ENCODE assay signal across 8 cellular contexts in the genomic region with DNA sequence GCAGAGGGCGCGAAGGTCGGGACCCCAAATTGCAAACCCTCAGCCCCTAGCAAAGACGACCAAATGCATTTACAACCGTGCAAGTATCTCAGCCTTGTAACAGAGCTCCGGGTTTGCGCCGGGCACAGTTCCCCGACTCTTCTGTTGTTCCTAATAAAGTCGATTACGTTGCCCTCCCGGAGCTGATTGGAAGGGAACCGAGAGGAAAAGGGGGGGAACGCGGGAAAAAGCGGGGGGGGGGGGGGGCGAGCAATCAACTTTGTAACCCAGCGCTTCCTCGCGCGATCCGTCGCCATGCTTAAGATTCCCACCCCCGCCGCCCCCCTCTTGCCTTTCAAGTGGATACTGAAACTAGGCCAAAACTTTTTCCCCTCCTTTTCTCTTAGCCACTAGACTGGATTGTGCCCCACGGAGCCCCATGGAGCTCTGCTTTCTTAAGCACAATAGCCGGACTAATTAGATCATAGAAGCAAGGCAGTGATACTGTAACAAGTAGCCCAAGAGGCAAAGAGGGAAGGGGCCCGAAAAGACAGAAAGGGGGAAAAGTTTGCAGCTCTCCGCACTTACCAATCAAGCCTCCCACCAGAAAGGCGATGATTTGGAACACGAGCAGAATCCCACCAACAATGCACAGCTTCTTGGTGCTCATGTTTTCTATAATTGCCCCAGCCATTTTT. TPM values are rescaled to one million over a fixed set of nuclear protein-coding genes. Genes with fewer than 3 reads are reported as not detected.
DNase-seq lines count a peak whose midpoint lies in the region; ATAC-seq and TF ChIP-seq lines count a peak whose summit lies in the region.

No MANE protein-coding gene starts in this region.

- no peaks in the 10 kb centered on the region for H3K9me3 ChIP-seq in SK-N-SH

- TF ChIP-seq CTCF in SK-N-SH (IDR thresholded peaks at IDR 0.05) (no peak), fibroblast of the aortic adventitia (IDR thresholded peaks at IDR 0.05; ENCODE audit: insufficient read depth, low read length) (no peak)

- H3K27ac Mint-ChIP-seq in activated T-cell treated with anti-CD3 and anti-CD28 coated beads, Interleukin-2, amount 50 U/mL, for 24 hours, result no peak overlapping the region
- no peak overlapping the region for H3K27ac Mint-ChIP-seq in naive thymus-derived CD8-positive, alpha-beta T cell
- no peak overlapping the region for H3K27ac Mint-ChIP-seq in effector memory CD8-positive, alpha-beta T cell

- peak overlapping the region; percentile 69 to 74 for H3K27ac ChIP-seq in SK-N-SH (ENCODE audit: low read depth in 2 of 2, low read length in 1 of 2)

- H3K79me2 ChIP-seq in SK-N-SH (ENCODE audit: insufficient read depth), result peaks cover 49% of the 10 kb centered on the region

- H3K27me3 Mint-ChIP-seq in activated T-cell treated with anti-CD3 and anti-CD28 coated beads, Interleukin-2, amount 50 U/mL, for 24 hours, result peaks cover 65% of the 10 kb centered on the region
- H3K27me3 Mint-ChIP-seq in naive thymus-derived CD8-positive, alpha-beta T cell, result peaks cover 29 to 66% (median 58%) of the 10 kb centered on the region in 5 donors
- peaks cover 44 to 54% of the 10 kb centered on the region in 2 donors for H3K27me3 Mint-ChIP-seq in effector memory CD8-positive, alpha-beta T cell

- no peaks in the 10 kb centered on the region for H3K36me3 Mint-ChIP-seq in activated T-cell treated with anti-CD3 and anti-CD28 coated beads, Interleukin-2, amount 50 U/mL, for 24 hours (ENCODE audit: low read depth)
- H3K36me3 Mint-ChIP-seq in naive thymus-derived CD8-positive, alpha-beta T cell, result peaks cover 0 to 6% (median 5%) of the 10 kb centered on the region in 3 donors
- no peaks in the 10 kb centered on the region for H3K36me3 Mint-ChIP-seq in effector memory CD8-positive, alpha-beta T cell (ENCODE audit: insufficient read depth)

- no peak for DNase-seq in activated T-cell treated with anti-CD3 and anti-CD28 coated beads, Interleukin-2, amount 50 U/mL, for 24 hours
- DNase-seq in activated T-cell treated with anti-CD3 and anti-CD28 coated beads, Interleukin-2, amount 50 U/mL, for 1 hour, result no peak
- peak; percentile 73 for DNase-seq in SK-N-SH
- peak; percentile 80 for DNase-seq in fibroblast of the aortic adventitia (ENCODE audit: low read depth)
- no peak for DNase-seq in naive thymus-derived CD8-positive, alpha-beta T cell
- DNase-seq in effector memory CD8-positive, alpha-beta T cell, result no peak
- DNase-seq in OCI-M2 (lab: John Stamatoyannopoulos, UW; ENCODE audit: unreplicated experiment), result no peak

- peak overlapping the region; percentile 87 to 89 for H3K4me3 ChIP-seq in SK-N-SH (ENCODE audit: low read depth in 2 of 2, low read length in 1 of 2)
- H3K4me3 ChIP-seq in fibroblast of the aortic adventitia (ENCODE audit: low read depth, low read length), result peak overlapping the region; percentile 97

- peak overlapping the region; percentile 97 for H2AFZ ChIP-seq in SK-N-SH (ENCODE audit: low read depth)

- peaks cover 12% of the 10 kb centered on the region; the same call in 1 of the 2 replicates for H4K20me1 ChIP-seq in SK-N-SH (ENCODE audit: insufficient read depth)

- H3K27me3 ChIP-seq in SK-N-SH (ENCODE audit: insufficient read depth), result no peaks in the 10 kb centered on the region

- 1% methylated on average over 28 of the region's 31 CpGs for WGBS in SK-N-SH (ENCODE audit: low lambda C conversion rate)

- peaks cover 12 to 19% of the 10 kb centered on the region in 2 experiments; a peak in 3 of 4 replicates for H3K4me1 ChIP-seq in SK-N-SH (ENCODE audit: control insufficient read depth in 1 of 2, insufficient read depth in 2 of 2, low read depth in 1 of 2, low read length in 1 of 2)

- no peaks in the 10 kb centered on the region for H3K9me2 ChIP-seq in SK-N-SH

- H3F3A ChIP-seq in SK-N-SH (replicated peaks; ENCODE audit: insufficient read depth), result peaks cover 14% of the 10 kb centered on the region

- ATAC-seq in naive thymus-derived CD8-positive, alpha-beta T cell, result no peak
- no peak for ATAC-seq in GM19397 (IDR thresholded peaks at IDR 0.05; ENCODE audit: unreplicated experiment)
- no peak for ATAC-seq in effector memory CD8-positive, alpha-beta T cell (replicated peaks)

- H3K4me1 Mint-ChIP-seq in activated T-cell treated with anti-CD3 and anti-CD28 coated beads, Interleukin-2, amount 50 U/mL, for 24 hours (ENCODE audit: low read depth), result peaks cover 16% of the 10 kb centered on the region
- peaks cover 3 to 22% (median 21%) of the 10 kb centered on the region in 4 donors for H3K4me1 Mint-ChIP-seq in naive thymus-derived CD8-positive, alpha-beta T cell
- H3K4me1 Mint-ChIP-seq in effector memory CD8-positive, alpha-beta T cell (ENCODE audit: low read depth in 2 of 2), result peaks cover 0 to 3% of the 10 kb centered on the region in 2 donors

- POLR2A ChIA-PET in SK-N-SH (lab: Yijun Ruan, JAX), result no interaction called here
- POLR2A ChIA-PET in naive thymus-derived CD8-positive, alpha-beta T cell (lab: Charles Lee), result no interaction called here

- peak overlapping the region; percentile 94 for H3K9ac ChIP-seq in SK-N-SH

- H3K9me3 Mint-ChIP-seq in activated T-cell treated with anti-CD3 and anti-CD28 coated beads, Interleukin-2, amount 50 U/mL, for 24 hours, result no peaks in the 10 kb centered on the region
- H3K9me3 Mint-ChIP-seq in naive thymus-derived CD8-positive, alpha-beta T cell, result peaks cover 0 to 5% (median 0%) of the 10 kb centered on the region in 9 donors
- H3K9me3 Mint-ChIP-seq in effector memory CD8-positive, alpha-beta T cell, result peaks cover 3 to 6% of the 10 kb centered on the region in 2 donors

- peaks cover 0 to 8% of the 10 kb centered on the region in 2 experiments for H3K36me3 ChIP-seq in SK-N-SH (replicated peaks in 1 of 2; ENCODE audit: control insufficient read depth in 1 of 2, insufficient read depth in 2 of 2, low read length in 1 of 2)

- peak overlapping the region; percentile 15 for H3K4me3 Mint-ChIP-seq in activated T-cell treated with anti-CD3 and anti-CD28 coated beads, Interleukin-2, amount 50 U/mL, for 24 hours
- H3K4me3 Mint-ChIP-seq in naive thymus-derived CD8-positive, alpha-beta T cell, result peak overlapping the region in 9 of 10 donors; percentile 20 to 81 (median 68)
- H3K4me3 Mint-ChIP-seq in effector memory CD8-positive, alpha-beta T cell, result no peak overlapping the region

- no peak for TF ChIP-seq EP300 in SK-N-SH (IDR thresholded peaks at IDR 0.05; ENCODE audit: borderline replicate concordance in 1 of 2, low read depth in 1 of 2, low read length in 1 of 2)

- CTCF ChIA-PET in SK-N-SH (lab: Yijun Ruan, JAX), result interaction anchor here (0.8 to 2.9 kb wide), 11 partner anchors 10 to 378 kb away, joined by 3 to 13 read pairs (median 4); no protein-coding TSS in a partner anchor

- H3K4me2 ChIP-seq in SK-N-SH, result peak overlapping the region; percentile 94

- TF ChIP-seq RAD21 in SK-N-SH (IDR thresholded peaks at IDR 0.05; ENCODE audit: low read length), result no peak

TF ChIP-seq in SK-N-SH, 30 proteins besides CTCF, POLR2A, EP300 and RAD21:
- TF ChIP-seq CHD2 (IDR thresholded peaks at IDR 0.05; ENCODE audit: low read length, partially characterized antibody), result peak; percentile 41
- TF ChIP-seq GABPA (IDR thresholded peaks at IDR 0.05; ENCODE audit: low read depth), result no peak
- TF ChIP-seq, protein P1, sequence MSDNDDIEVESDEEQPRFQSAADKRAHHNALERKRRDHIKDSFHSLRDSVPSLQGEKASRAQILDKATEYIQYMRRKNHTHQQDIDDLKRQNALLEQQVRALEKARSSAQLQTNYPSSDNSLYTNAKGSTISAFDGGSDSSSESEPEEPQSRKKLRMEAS (IDR thresholded peaks at IDR 0.05; ENCODE audit: low read depth), result peak; percentile 69
- TF ChIP-seq, protein P2, sequence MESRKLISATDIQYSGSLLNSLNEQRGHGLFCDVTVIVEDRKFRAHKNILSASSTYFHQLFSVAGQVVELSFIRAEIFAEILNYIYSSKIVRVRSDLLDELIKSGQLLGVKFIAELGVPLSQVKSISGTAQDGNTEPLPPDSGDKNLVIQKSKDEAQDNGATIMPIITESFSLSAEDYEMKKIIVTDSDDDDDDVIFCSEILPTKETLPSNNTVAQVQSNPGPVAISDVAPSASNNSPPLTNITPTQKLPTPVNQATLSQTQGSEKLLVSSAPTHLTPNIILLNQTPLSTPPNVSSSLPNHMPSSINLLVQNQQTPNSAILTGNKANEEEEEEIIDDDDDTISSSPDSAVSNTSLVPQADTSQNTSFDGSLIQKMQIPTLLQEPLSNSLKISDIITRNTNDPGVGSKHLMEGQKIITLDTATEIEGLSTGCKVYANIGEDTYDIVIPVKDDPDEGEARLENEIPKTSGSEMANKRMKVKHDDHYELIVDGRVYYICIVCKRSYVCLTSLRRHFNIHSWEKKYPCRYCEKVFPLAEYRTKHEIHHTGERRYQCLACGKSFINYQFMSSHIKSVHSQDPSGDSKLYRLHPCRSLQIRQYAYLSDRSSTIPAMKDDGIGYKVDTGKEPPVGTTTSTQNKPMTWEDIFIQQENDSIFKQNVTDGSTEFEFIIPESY (IDR thresholded peaks at IDR 0.05; ENCODE audit: borderline replicate concordance, low read depth), result peak; percentile 83; the same call in 1 of the 2 replicates
- peak; percentile 31; the same call in 1 of the 2 replicates for TF ChIP-seq YY1 (IDR thresholded peaks at IDR 0.05; ENCODE audit: low read depth)
- TF ChIP-seq SIN3A (IDR thresholded peaks at IDR 0.05; ENCODE audit: borderline replicate concordance, low read depth, low read length), result peak; percentile 32; the same call in 1 of the 2 replicates

RNA-seq across cellular contexts. Expression of a gene that starts 0.6 kb away (rescaled TPM):
- 69.0 and 73.7 TPM in 2 replicates for polyA plus RNA-seq in SK-N-SH (2012; rRNA removed)
- polyA plus RNA-seq in SK-N-SH (2012; cell fraction: cytosol; rRNA removed), result 64.1 and 77.6 TPM in 2 replicates
- polyA plus RNA-seq in SK-N-SH (2012; cell fraction: nucleus; rRNA removed), result 59.8 and 94.2 TPM in 2 replicates
- 27.3 and 235 TPM in 2 replicates for total RNA-seq in fibroblast of the aortic adventitia (ENCODE audit: low replicate concordance)
- not detected for total RNA-seq in naive thymus-derived CD8-positive, alpha-beta T cell
- not detected for polyA plus RNA-seq in naive thymus-derived CD8-positive, alpha-beta T cell

Comparison
In these comparisons a context has a peak if more than half of its experiments do, and no peak if none do; other contexts are left out.
1. DNase-seq: peak in SK-N-SH (single experiment) and fibroblast of the aortic adventitia (single experiment); none in activated T-cell treated with anti-CD3 and anti-CD28 coated beads, Interleukin-2, amount 50 U/mL, for 24 hours (single experiment), activated T-cell treated with anti-CD3 and anti-CD28 coated beads, Interleukin-2, amount 50 U/mL, for 1 hour (single experiment), naive thymus-derived CD8-positive, alpha-beta T cell (0 of 10), effector memory CD8-positive, alpha-beta T cell (0 of 3) and OCI-M2 (single experiment).
2. H3K4me3 Mint-ChIP-seq: peak in activated T-cell treated with anti-CD3 and anti-CD28 coated beads, Interleukin-2, amount 50 U/mL, for 24 hours (single experiment) and naive thymus-derived CD8-positive, alpha-beta T cell (9 of 10); none in effector memory CD8-positive, alpha-beta T cell (0 of 2).
3. RNA of a gene that starts 0.6 kb away (total RNA-seq): 27.3 to 235 TPM in fibroblast of the aortic adventitia; not detected in naive thymus-derived CD8-positive, alpha-beta T cell; every median in the first group is over 10 times any median in the second.